ENCODE assay signal across 1 cellular context in genomic region chr6:28399370-28400121, GRCh38.
A peak's percentile ranks its signal among the peaks of the same experiment; 100 is the strongest.
TF ChIP-seq lines count a peak whose summit lies in the region.

TSS of gene ZSCAN12 (minus strand) at chr6:28399747. CDS start at chr6:28398405, 1,342 bp downstream.

TF ChIP-seq in K562, 482 proteins besides CTCF, POLR2A, EP300 and RAD21 (continued from another document and continues in another):
- 0 out of 2 replicates have a peak, but pooled peaks have one; percentile 66 for TF ChIP-seq ZNF57 (CRISPR knock-in tag; IDR thresholded peaks at IDR 0.05)
- peak in 1 of 2 experiments; percentile 98; a peak in 2 of 4 replicates for TF ChIP-seq KDM4B (IDR thresholded peaks at IDR 0.05; ENCODE audit: borderline replicate concordance in 2 of 2, low read depth in 1 of 2)
- peak; percentile 90; the same call in 1 of the 2 replicates for TF ChIP-seq FOXP1 (CRISPR knock-in tag; IDR thresholded peaks at IDR 0.05)
- peak; percentile 15 for TF ChIP-seq CBFB (CRISPR knock-in tag; IDR thresholded peaks at IDR 0.05)
- TF ChIP-seq MTA2 (IDR thresholded peaks at IDR 0.05; ENCODE audit: low read depth): no peak; the same call in 1 of the 2 replicates
- peak; percentile 76; the same call in 1 of the 2 replicates for TF ChIP-seq HDAC8 (tag; IDR thresholded peaks at IDR 0.05)
- TF ChIP-seq SRSF7 (optimal IDR thresholded peaks at IDR 0.05; ENCODE audit: low read depth, low read length): no peak
- TF ChIP-seq KLF10 (CRISPR knock-in tag; IDR thresholded peaks at IDR 0.05): no peak
- peak; percentile 38; the same call in 1 of the 2 replicates for TF ChIP-seq SMARCA5 (IDR thresholded peaks at IDR 0.05)
- peak; percentile 79; the same call in 1 of the 2 replicates for TF ChIP-seq HLTF (IDR thresholded peaks at IDR 0.05)
- no peak for TF ChIP-seq RBM17 (IDR thresholded peaks at IDR 0.05; ENCODE audit: borderline replicate concordance, low read depth, low read length)
- peak; percentile 89 for TF ChIP-seq ATF6 (CRISPR knock-in tag; IDR thresholded peaks at IDR 0.05)
- TF ChIP-seq SAFB (IDR thresholded peaks at IDR 0.05; ENCODE audit: borderline replicate concordance, low read depth, low read length): peak; percentile 19; the same call in 1 of the 2 replicates
- 0 out of 2 replicates have a peak, but pooled peaks have one; percentile 14 for TF ChIP-seq HOXB6 (CRISPR knock-in tag; IDR thresholded peaks at IDR 0.05; ENCODE audit: borderline replicate concordance)
- peak; percentile 91 for TF ChIP-seq TBP (optimal IDR thresholded peaks at IDR 0.05; ENCODE audit: low read depth, low read length)
- TF ChIP-seq ZBTB17 (CRISPR knock-in tag; IDR thresholded peaks at IDR 0.05): 0 out of 2 replicates have a peak, but pooled peaks have one; percentile 62
- peak; percentile 94 for TF ChIP-seq CREB3L1 (IDR thresholded peaks at IDR 0.05; ENCODE audit: borderline replicate concordance, low read depth)
- peak; percentile 61 for TF ChIP-seq ASH1L (IDR thresholded peaks at IDR 0.05; ENCODE audit: borderline replicate concordance, low read depth, partially characterized antibody)
- TF ChIP-seq RBFOX2 (IDR thresholded peaks at IDR 0.05; ENCODE audit: low read depth, low read length): peak; percentile 99
- peak; percentile 53; the same call in 1 of the 2 replicates for TF ChIP-seq HEY1 (CRISPR knock-in tag; IDR thresholded peaks at IDR 0.05; ENCODE audit: borderline replicate concordance)
- TF ChIP-seq GATA2 (CRISPR knock-in tag; IDR thresholded peaks at IDR 0.05): peak; percentile 53; the same call in 1 of the 2 replicates
- TF ChIP-seq NR1H2 (CRISPR knock-in tag; IDR thresholded peaks at IDR 0.05): no peak
- TF ChIP-seq PML (IDR thresholded peaks at IDR 0.05; ENCODE audit: low read length): peak; percentile 93
- TF ChIP-seq HDGF (IDR thresholded peaks at IDR 0.05): 0 out of 2 replicates have a peak, but pooled peaks have one; percentile 28
- TF ChIP-seq SP1 (CRISPR knock-in tag; IDR thresholded peaks at IDR 0.05): peak; percentile 92
- TF ChIP-seq BDP1 (IDR thresholded peaks at IDR 0.05; ENCODE audit: insufficient read depth, insufficient read length): no peak
- no peak for TF ChIP-seq ZFPM2 (CRISPR knock-in tag; IDR thresholded peaks at IDR 0.05)
- TF ChIP-seq RB1 (IDR thresholded peaks at IDR 0.05; ENCODE audit: low read depth): peak; percentile 97
- peak; percentile 99 for TF ChIP-seq CBX1 (IDR thresholded peaks at IDR 0.05; ENCODE audit: low read depth)
- TF ChIP-seq FOXP4 (CRISPR knock-in tag; IDR thresholded peaks at IDR 0.05; ENCODE audit: borderline replicate concordance): 0 out of 2 replicates have a peak, but pooled peaks have one; percentile 16
- peak; percentile 68; the same call in 1 of the 2 replicates for TF ChIP-seq MTA1 (IDR thresholded peaks at IDR 0.05; ENCODE audit: borderline replicate concordance)
- TF ChIP-seq ZNF239 (CRISPR knock-in tag; IDR thresholded peaks at IDR 0.05): peak; percentile 63
- TF ChIP-seq MYNN (IDR thresholded peaks at IDR 0.05): 0 out of 2 replicates have a peak, but pooled peaks have one; percentile 42
- no peak for TF ChIP-seq MYNN (CRISPR knock-in tag; IDR thresholded peaks at IDR 0.05)
- peak; percentile 77; the same call in 1 of the 2 replicates for TF ChIP-seq TOE1 (IDR thresholded peaks at IDR 0.05; ENCODE audit: borderline replicate concordance)
- TF ChIP-seq TOE1 (CRISPR knock-in tag; IDR thresholded peaks at IDR 0.05; ENCODE audit: borderline replicate concordance, low read depth): peak; percentile 81; the same call in 1 of the 2 replicates
- peak; percentile 44 for TF ChIP-seq BHLHE40 (IDR thresholded peaks at IDR 0.05; ENCODE audit: low read length)
- TF ChIP-seq PHB (CRISPR knock-in tag; IDR thresholded peaks at IDR 0.05): no peak
- 0 out of 2 replicates have a peak, but pooled peaks have one; percentile 6 for TF ChIP-seq ZNF324 (CRISPR knock-in tag; IDR thresholded peaks at IDR 0.05)
- peak; percentile 96 for TF ChIP-seq ETS1 (conservative IDR thresholded peaks at IDR 0.05; ENCODE audit: control insufficient read depth, low read depth, low read length)
- no peak for TF ChIP-seq MCM5 (IDR thresholded peaks at IDR 0.05; ENCODE audit: low read depth)
- peak; percentile 28; the same call in 1 of the 2 replicates for TF ChIP-seq HES1 (IDR thresholded peaks at IDR 0.05; ENCODE audit: low read depth)
- peak; percentile 59 to 88; a peak in 3 of 4 replicates for TF ChIP-seq MNT (conservative IDR thresholded peaks at IDR 0.05)
- TF ChIP-seq JUND (IDR thresholded peaks at IDR 0.05; ENCODE audit: borderline replicate concordance, low read depth, low read length): peak; percentile 80
- no peak; the same call in 2 of the 3 replicates for TF ChIP-seq JUND (tag; IDR thresholded peaks at IDR 0.05; ENCODE audit: borderline replicate concordance, low read depth, low read length)
- TF ChIP-seq DEAF1 (CRISPR knock-in tag; IDR thresholded peaks at IDR 0.05): peak; percentile 27; the same call in 1 of the 2 replicates
- peak; percentile 98 for TF ChIP-seq CC2D1A (IDR thresholded peaks at IDR 0.05)
- TF ChIP-seq JUN (IDR thresholded peaks at IDR 0.05; ENCODE audit: borderline replicate concordance, low read depth, low read length): peak; percentile 62; the same call in 1 of the 2 replicates
- TF ChIP-seq JUN (CRISPR knock-in tag; IDR thresholded peaks at IDR 0.05; ENCODE audit: borderline replicate concordance): 0 out of 2 replicates have a peak, but pooled peaks have one; percentile 78
- TF ChIP-seq SMC3 (conservative IDR thresholded peaks at IDR 0.05; ENCODE audit: insufficient read depth, low read depth, low read length): peak; percentile 35
- TF ChIP-seq ZNF584 (CRISPR knock-in tag; IDR thresholded peaks at IDR 0.05; ENCODE audit: low read depth): 0 out of 2 replicates have a peak, but pooled peaks have one; percentile 70
- TF ChIP-seq ZNF609 (CRISPR knock-in tag; IDR thresholded peaks at IDR 0.05; ENCODE audit: borderline replicate concordance): 0 out of 2 replicates have a peak, but pooled peaks have one; percentile 65
